Comparison of ENCODE assay signal across 9 cellular contexts in the genomic region with DNA sequence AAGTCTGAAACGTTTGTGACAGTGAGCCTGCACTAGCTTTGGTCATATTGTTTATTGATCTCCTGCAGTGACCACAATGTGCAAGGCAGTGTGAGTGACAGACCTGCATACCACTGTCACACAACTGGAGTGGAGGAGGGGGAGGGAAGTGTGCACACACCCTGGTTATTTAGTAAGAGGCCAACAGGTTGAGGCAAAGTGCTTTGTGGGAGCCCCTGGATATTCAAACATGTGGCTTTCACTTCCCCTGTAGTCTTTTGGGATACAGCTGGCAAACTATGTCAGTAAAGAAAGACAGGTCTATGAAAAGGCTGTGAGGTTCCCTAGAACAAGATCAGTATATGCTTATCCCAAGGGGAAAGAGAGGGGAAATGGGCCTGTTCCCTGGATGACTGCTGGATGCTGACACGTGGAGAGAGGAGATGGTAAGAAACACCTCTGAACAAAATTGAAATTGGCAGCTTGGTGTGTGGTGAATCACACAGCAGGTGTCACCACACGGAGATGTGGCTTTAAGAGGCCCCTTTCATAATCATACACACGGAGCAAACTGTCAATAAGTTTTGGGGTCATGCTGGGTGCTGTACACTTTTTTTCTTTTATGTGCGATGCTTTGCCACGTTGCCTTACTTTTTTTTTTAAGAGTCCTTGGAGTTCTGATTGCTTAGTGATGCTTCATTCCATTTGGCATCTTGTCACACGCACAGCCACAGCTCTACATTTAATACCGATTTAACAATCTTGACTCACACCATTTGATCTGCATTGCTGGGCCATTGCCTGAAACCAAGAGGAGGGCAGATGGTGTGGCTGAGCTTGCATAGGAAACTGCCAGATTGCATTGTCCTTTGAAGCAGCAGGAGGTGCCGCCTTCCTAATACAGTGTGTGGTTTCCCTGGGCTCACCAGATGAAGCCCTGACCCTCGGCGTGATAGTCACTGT. TPM values are rescaled to one million over a fixed set of nuclear protein-coding genes. Genes with fewer than 3 reads are reported as not detected.
DNase-seq lines count a peak whose midpoint lies in the region; ATAC-seq, FAIRE-seq and TF ChIP-seq lines count a peak whose summit lies in the region.
"Had no signal": no experiment of that assay in that cellular context is flagged by ENCODE, and none has a peak within 500 bp of the region (broad histone marks: within the 10 kb centered on the region; RNA-seq: fewer than 3 reads in every experiment).

No MANE protein-coding gene starts in this region.

- no peaks in the 10 kb centered on the region for H3K9me3 ChIP-seq in vagina

- no peak overlapping the region for H3K4me3 ChIP-seq in vagina

- H3K27me3 ChIP-seq in vagina, result no peaks in the 10 kb centered on the region

- DNase-seq in stimulated activated CD4-positive, alpha-beta T cell treated with anti-CD3 and anti-CD28 coated beads, Interleukin-15, amount 100 ng/mL, for 24 hours, result peak; percentile 14
- no peak for DNase-seq in stimulated activated CD4-positive, alpha-beta T cell treated with anti-CD3 and anti-CD28 coated beads, Interleukin-4, amount 100 ng/mL, for 24 hours
- no peak for DNase-seq in activated T-cell treated with anti-CD3 and anti-CD28 coated beads, Interleukin-2, amount 50 U/mL, for 4 hours
- DNase-seq in posterior cingulate gyrus (peak in 7 of 10 donors; percentile 29 to 87 (median 47)), NAMALWA (ENCODE audit: low spot score) (no peak), vagina (ENCODE audit: extremely low spot score in 2 of 2) (no peak), D721Med (ENCODE audit: insufficient read length, low spot score) (no peak)

- no peak overlapping the region for H3K27ac ChIP-seq in vagina

- H3K36me3 Mint-ChIP-seq in activated T-cell treated with anti-CD3 and anti-CD28 coated beads, Interleukin-2, amount 50 U/mL, for 4 hours (ENCODE audit: insufficient read depth), result no peaks in the 10 kb centered on the region
- H3K36me3 Mint-ChIP-seq: activated naive CD4-positive, alpha-beta T cell treated with anti-CD3 and anti-CD28 coated beads, Interleukin-2, amount 50 U/mL, for 24 hours had no signal

- peak; percentile 37 for ATAC-seq in HG03565 (IDR thresholded peaks at IDR 0.05; ENCODE audit: unreplicated experiment)
- ATAC-seq in activated T-cell treated with anti-CD3 and anti-CD28 coated beads, Interleukin-2, amount 50 U/mL, for 4 hours, result peak; percentile 58 to 77

- no peaks in the 10 kb centered on the region for H3K4me1 ChIP-seq in vagina

- H3K4me3 Mint-ChIP-seq in activated T-cell treated with anti-CD3 and anti-CD28 coated beads, Interleukin-2, amount 50 U/mL, for 4 hours, result no peak overlapping the region
- H3K4me3 Mint-ChIP-seq: activated naive CD4-positive, alpha-beta T cell treated with anti-CD3 and anti-CD28 coated beads, Interleukin-2, amount 50 U/mL, for 24 hours had no signal

- H3K27me3 Mint-ChIP-seq in activated T-cell treated with anti-CD3 and anti-CD28 coated beads, Interleukin-2, amount 50 U/mL, for 4 hours (ENCODE audit: low read depth), result no peaks in the 10 kb centered on the region
- H3K27me3 Mint-ChIP-seq: activated naive CD4-positive, alpha-beta T cell treated with anti-CD3 and anti-CD28 coated beads, Interleukin-2, amount 50 U/mL, for 24 hours had no signal

- no peaks in the 10 kb centered on the region for H3K36me3 ChIP-seq in vagina

- peaks cover 14% of the 10 kb centered on the region for H3K4me1 Mint-ChIP-seq in activated T-cell treated with anti-CD3 and anti-CD28 coated beads, Interleukin-2, amount 50 U/mL, for 4 hours (ENCODE audit: low read depth)
- H3K4me1 Mint-ChIP-seq: activated naive CD4-positive, alpha-beta T cell treated with anti-CD3 and anti-CD28 coated beads, Interleukin-2, amount 50 U/mL, for 24 hours had no signal

- no peaks in the 10 kb centered on the region for H3K9me3 Mint-ChIP-seq in activated T-cell treated with anti-CD3 and anti-CD28 coated beads, Interleukin-2, amount 50 U/mL, for 4 hours
- H3K9me3 Mint-ChIP-seq: activated naive CD4-positive, alpha-beta T cell treated with anti-CD3 and anti-CD28 coated beads, Interleukin-2, amount 50 U/mL, for 24 hours had no signal

- intact Hi-C loops in posterior cingulate gyrus (cut with DNase I) (no loop called here), vagina (cut with DNase I) (no loop called here)

- no peak for TF ChIP-seq CTCF in vagina (IDR thresholded peaks at IDR 0.05)
- TF ChIP-seq CTCF in D721Med (IDR thresholded peaks at IDR 0.05; ENCODE audit: insufficient read depth, missing control alignments), result no peak

- FAIRE-seq in D721Med (lab: Jason Lieb, UNC), result no peak

- no peak for TF ChIP-seq POLR2A in vagina (IDR thresholded peaks at IDR 0.05)

RNA-seq across cellular contexts. Expression of a gene that starts 11.3 kb away (rescaled TPM):
- 1 to 10 TPM; 1.2 to 1.3 (median 1.3) TPM for total RNA-seq in activated T-cell treated with anti-CD3 and anti-CD28 coated beads, Interleukin-2, amount 50 U/mL, for 4 hours
- total RNA-seq in vagina, result 3.7 TPM

RNA-seq across cellular contexts. Expression of a gene that starts 38.3 kb away (rescaled TPM):
- 1 to 10 TPM; 7.0 to 8.9 (median 7.8) TPM for total RNA-seq in activated T-cell treated with anti-CD3 and anti-CD28 coated beads, Interleukin-2, amount 50 U/mL, for 4 hours
- total RNA-seq in vagina, result 7.4 TPM

Comparison
In these comparisons a context has a peak if more than half of its experiments do, and no peak if none do; other contexts are left out.
1. DNase-seq: peak in stimulated activated CD4-positive, alpha-beta T cell treated with anti-CD3 and anti-CD28 coated beads, Interleukin-15, amount 100 ng/mL, for 24 hours (single experiment) and posterior cingulate gyrus (7 of 10); none in stimulated activated CD4-positive, alpha-beta T cell treated with anti-CD3 and anti-CD28 coated beads, Interleukin-4, amount 100 ng/mL, for 24 hours (single experiment), activated T-cell treated with anti-CD3 and anti-CD28 coated beads, Interleukin-2, amount 50 U/mL, for 4 hours (single experiment), NAMALWA (single experiment), vagina (0 of 2) and D721Med (single experiment).